Comparison of ENCODE assay signal across 19 cellular contexts in the genomic region with DNA sequence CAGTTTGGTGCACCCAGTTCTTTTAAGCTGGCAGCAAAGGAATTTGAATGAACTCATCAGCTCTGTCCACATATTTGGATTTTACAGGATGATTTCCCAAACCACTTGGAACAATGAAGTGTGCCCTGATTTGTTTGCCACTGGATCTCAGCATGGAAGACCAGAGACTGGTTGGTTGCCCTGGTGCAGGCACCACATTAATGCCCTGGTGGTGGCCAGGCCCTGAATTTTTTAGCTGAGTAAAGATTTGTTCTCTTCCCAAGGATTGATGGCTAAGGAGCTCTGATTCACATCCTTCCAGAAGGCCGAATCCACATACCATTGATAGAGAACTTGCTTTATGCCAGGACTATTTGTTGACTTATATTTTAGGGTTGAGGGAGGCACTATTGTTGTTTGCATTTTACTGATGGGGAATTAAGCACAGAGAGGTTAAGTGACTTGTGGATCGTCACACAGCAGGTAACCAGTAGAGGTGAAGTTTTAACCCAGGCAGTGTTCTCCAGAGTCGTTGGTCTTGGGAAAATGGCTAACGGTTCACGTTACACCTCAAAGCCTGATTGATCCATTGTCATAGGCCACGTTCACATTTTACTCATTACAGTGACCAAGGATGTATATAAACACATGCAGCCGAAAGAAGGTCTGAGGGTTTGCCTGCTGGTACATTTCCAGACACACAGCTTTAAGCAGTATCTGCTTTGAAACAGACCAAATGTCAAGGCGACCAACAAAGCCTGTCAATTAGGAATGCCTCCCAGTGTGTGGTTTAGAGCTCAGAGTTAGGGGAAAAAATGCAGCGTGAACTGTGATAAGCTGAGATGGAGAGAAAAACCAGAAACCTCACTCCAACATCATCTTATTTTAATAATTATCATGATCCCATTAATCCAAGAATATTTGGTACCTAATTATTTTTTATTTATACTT. TPM values are rescaled to one million over a fixed set of nuclear protein-coding genes. Genes with fewer than 3 reads are reported as not detected.
A peak's percentile ranks its signal among the peaks of the same experiment; 100 is the strongest.
DNase-seq lines count a peak whose midpoint lies in the region; ATAC-seq, FAIRE-seq and TF ChIP-seq lines count a peak whose summit lies in the region.
"Had no signal": no experiment of that assay in that cellular context is flagged by ENCODE, and none has a peak within 500 bp of the region (broad histone marks: within the 10 kb centered on the region; RNA-seq: fewer than 3 reads in every experiment).

No MANE protein-coding gene starts in this region.

- intact Hi-C loops in HepG2 (cut with micrococcal nuclease; ENCODE audit: unreplicated experiment) (no loop called here), right lobe of liver (cut with DNase I) (no loop called here), K562 (cut with micrococcal nuclease) (no loop called here)

- CTCF ChIA-PET in HepG2 (lab: Yijun Ruan, JAX; ENCODE audit: low intra/inter-chr PET ratio, low total read pairs) (no interaction called here), K562 (lab: Yijun Ruan, JAX; ENCODE audit: low intra/inter-chr PET ratio) (no interaction called here), SK-N-SH (lab: Yijun Ruan, JAX) (no interaction called here)

- BruUV-seq in HepG2 (replicated peaks; lab: Mats Ljungman, UMichigan) (no TSS peak), K562 (replicated peaks; lab: Mats Ljungman, UMichigan) (no TSS peak)

- H3K4me2 ChIP-seq in HepG2 (ENCODE audit: low read depth, low read length) (no peak overlapping the region), K562 (ENCODE audit: insufficient read depth, low read length) (no peak overlapping the region), SK-N-SH (no peak overlapping the region)

- TF ChIP-seq RAD21 in HepG2 (CRISPR knock-in tag; IDR thresholded peaks at IDR 0.05): no peak
- no peak for TF ChIP-seq RAD21 in K562 (CRISPR knock-in tag; conservative IDR thresholded peaks at IDR 0.05 in 1 of 2, IDR thresholded peaks at IDR 0.05 in 1 of 2)
- TF ChIP-seq RAD21 in SK-N-SH (IDR thresholded peaks at IDR 0.05; ENCODE audit: low read length): no peak

- no peaks in the 10 kb centered on the region for H3F3A ChIP-seq in SK-N-SH (replicated peaks; ENCODE audit: insufficient read depth)

- no peaks in the 10 kb centered on the region for H4K20me1 ChIP-seq in HepG2 (ENCODE audit: insufficient read depth, low read length)
- H4K20me1 ChIP-seq in K562 (replicated peaks; ENCODE audit: control insufficient read depth, insufficient read depth, low read length): peaks cover 9% of the 10 kb centered on the region; the same call in 1 of the 2 replicates
- H4K20me1 ChIP-seq in SK-N-SH (ENCODE audit: insufficient read depth): no peaks in the 10 kb centered on the region

- no peak for TF ChIP-seq CTCF in HepG2 (CRISPR knock-in tag; IDR thresholded peaks at IDR 0.05)
- TF ChIP-seq CTCF in right lobe of liver (IDR thresholded peaks at IDR 0.05): no peak
- TF ChIP-seq CTCF in K562 (IDR thresholded peaks at IDR 0.05 in 2 of 3, conservative IDR thresholded peaks at IDR 0.05 in 1 of 3; ENCODE audit: insufficient read depth in 2 of 3, low read depth in 1 of 3, low read length in 3 of 3): no peak
- no peak for TF ChIP-seq CTCF in SK-N-SH (IDR thresholded peaks at IDR 0.05)

- H3K27me3 ChIP-seq in HepG2 (ENCODE audit: control insufficient read depth in 1 of 2, insufficient read depth in 2 of 2, low read length in 2 of 2) (no peaks in the 10 kb centered on the region), right lobe of liver (no peaks in the 10 kb centered on the region), K562 (ENCODE audit: control insufficient read depth in 2 of 2, insufficient read depth in 2 of 2, low read length in 2 of 2) (peaks cover under 1 to 2% of the 10 kb centered on the region in 2 experiments; a peak in 4 of 5 replicates), SK-N-SH (ENCODE audit: insufficient read depth) (no peaks in the 10 kb centered on the region)

- H3K4me1 ChIP-seq in HepG2 (ENCODE audit: insufficient read depth, low read length) (no peaks in the 10 kb centered on the region), right lobe of liver (no peaks in the 10 kb centered on the region), K562 (replicated peaks in 1 of 2; ENCODE audit: control insufficient read depth in 2 of 2, insufficient read depth in 2 of 2, low read length in 2 of 2) (no peaks in the 10 kb centered on the region), SK-N-SH (ENCODE audit: control insufficient read depth in 1 of 2, insufficient read depth in 2 of 2, low read depth in 1 of 2, low read length in 1 of 2) (no peaks in the 10 kb centered on the region)

- TF ChIP-seq POLR2A in HepG2 (IDR thresholded peaks at IDR 0.05; ENCODE audit: insufficient read depth in 1 of 2, low read depth in 2 of 2, low read length in 2 of 2) (no peak), right lobe of liver (IDR thresholded peaks at IDR 0.05) (no peak), K562 (conservative IDR thresholded peaks at IDR 0.05) (no peak)

- ATAC-seq in HepG2 (no peak), right lobe of liver (no peak), K562 (no peak), GM21723 (IDR thresholded peaks at IDR 0.05; ENCODE audit: unreplicated experiment) (no peak)

- H3K27ac ChIP-seq in HepG2 (ENCODE audit: extremely low read length, insufficient read depth, low read length) (no peak overlapping the region), right lobe of liver (no peak overlapping the region), K562 (ENCODE audit: extremely low read depth, low read depth, low read length) (no peak overlapping the region), SK-N-SH (ENCODE audit: low read depth in 2 of 2, low read length in 1 of 2) (no peak overlapping the region)

- in situ Hi-C loops in HepG2 (cut with HindIII; ENCODE audit: extremely low pct_ligation_motif_present, low pct_unique_long_range_greater_than_20kb) (no loop called here), K562 (cut with MboI) (no loop called here)

- no peak overlapping the region for H3K4me3 ChIP-seq in HepG2 (replicated peaks in 1 of 3; ENCODE audit: insufficient read depth in 1 of 3, low read depth in 2 of 3, low read length in 3 of 3)
- H3K4me3 ChIP-seq in right lobe of liver: no peak overlapping the region
- H3K4me3 ChIP-seq in K562: no peak overlapping the region
- no peak overlapping the region for H3K4me3 ChIP-seq in SK-N-SH (ENCODE audit: low read depth in 2 of 2, low read length in 1 of 2)

- H3K9me1 ChIP-seq in K562 (ENCODE audit: control insufficient read depth, insufficient read depth, low read length): no peaks in the 10 kb centered on the region

- H3K9me2 ChIP-seq in SK-N-SH: no peaks in the 10 kb centered on the region

- POLR2A ChIA-PET in HepG2 (lab: Yijun Ruan, JAX): no interaction called here
- POLR2A ChIA-PET in K562 (lab: Yijun Ruan, JAX): interaction anchor here (0.7 to 2.1 kb wide), 4 partner anchors 8 to 814 kb away, joined by 3 to 7 read pairs (median 3); no protein-coding TSS in a partner anchor
- POLR2A ChIA-PET in SK-N-SH (lab: Yijun Ruan, JAX): no interaction called here

- H3K36me3 ChIP-seq in HepG2 (replicated peaks in 1 of 2; ENCODE audit: control insufficient read depth in 1 of 2, insufficient read depth in 2 of 2, low read length in 2 of 2): no peaks in the 10 kb centered on the region
- no peaks in the 10 kb centered on the region for H3K36me3 ChIP-seq in right lobe of liver
- H3K36me3 ChIP-seq in K562 (ENCODE audit: control insufficient read depth, insufficient read depth, low read length): no peaks in the 10 kb centered on the region
- no peaks in the 10 kb centered on the region for H3K36me3 ChIP-seq in SK-N-SH (replicated peaks in 1 of 2; ENCODE audit: control insufficient read depth in 1 of 2, insufficient read depth in 2 of 2, low read length in 1 of 2)

- H2AFZ ChIP-seq in HepG2 (ENCODE audit: low read length) (no peak overlapping the region), K562 (ENCODE audit: low read depth, low read length) (no peak overlapping the region), SK-N-SH (ENCODE audit: low read depth) (no peak overlapping the region)

- H3K9ac ChIP-seq in HepG2 (ENCODE audit: insufficient read depth, low read depth, low read length): no peak overlapping the region
- H3K9ac ChIP-seq in K562 (ENCODE audit: insufficient read depth in 1 of 2, low read depth in 2 of 2, low read length in 2 of 2): no peak overlapping the region
- no peak overlapping the region for H3K9ac ChIP-seq in SK-N-SH

- FAIRE-seq in HepG2 (lab: Jason Lieb, UNC): no peak
- no peak for FAIRE-seq in K562 (lab: Jason Lieb, UNC)

- 11% methylated on average over 9 of the region's 9 CpGs for WGBS in HepG2 (ENCODE audit: low lambda C conversion rate)
- 64% methylated on average over 9 of the region's 9 CpGs for WGBS in right lobe of liver (ENCODE audit: insufficient coverage, low coverage, low lambda C conversion rate, missing lambda C conversion rate)
- WGBS in K562 (ENCODE audit: insufficient coverage, low coverage, missing lambda C conversion rate): 13% methylated on average over 9 of the region's 9 CpGs
- 34% methylated on average over 9 of the region's 9 CpGs for WGBS in SK-N-SH (ENCODE audit: low lambda C conversion rate)

- H3K79me2 ChIP-seq in HepG2 (ENCODE audit: insufficient read depth, low read length) (no peaks in the 10 kb centered on the region), K562 (ENCODE audit: control insufficient read depth, insufficient read depth, low read length) (no peaks in the 10 kb centered on the region), SK-N-SH (ENCODE audit: insufficient read depth) (no peaks in the 10 kb centered on the region)

- DNase-seq in HepG2 (ENCODE audit: low spot score): no peak
- DNase-seq in right lobe of liver: no peak
- DNase-seq in K562 (ENCODE audit: extremely low read depth in 1 of 4, low spot score in 3 of 4): no peak
- peak; percentile 25 for DNase-seq in medulla oblongata (ENCODE audit: extremely low spot score)
- DNase-seq in NCI-H2029 (lab: John Stamatoyannopoulos, UW): no peak
- no peak for DNase-seq in SK-N-SH
- DNase-seq in OCI-M1 (lab: John Stamatoyannopoulos, UW): no peak
- DNase-seq: 8988T, EL, H7, HFFc6, KBM-7, NCI-H1105 treated with DMSO at 0.1 percent for 48 hours, NCI-H2081, NCI-H2171 treated with DMSO at 0.1 percent for 48 hours, NCI-H526, Right ventricle myocardium superior had no signal

- no peaks in the 10 kb centered on the region; the same call in 1 of the 2 replicates for H3K9me3 ChIP-seq in HepG2 (ENCODE audit: low read length)
- H3K9me3 ChIP-seq in right lobe of liver: no peaks in the 10 kb centered on the region
- no peaks in the 10 kb centered on the region for H3K9me3 ChIP-seq in K562 (replicated peaks; ENCODE audit: control insufficient read depth, insufficient read depth, low read depth, low read length)
- no peaks in the 10 kb centered on the region for H3K9me3 ChIP-seq in SK-N-SH

- TF ChIP-seq EP300 in HepG2 (IDR thresholded peaks at IDR 0.05; ENCODE audit: low read depth in 2 of 2, low read length in 2 of 2) (no peak), HepG2 (CRISPR knock-in tag; IDR thresholded peaks at IDR 0.05; ENCODE audit: borderline replicate concordance) (no peak), K562 (IDR thresholded peaks at IDR 0.05; ENCODE audit: low read length) (no peak), SK-N-SH (IDR thresholded peaks at IDR 0.05; ENCODE audit: borderline replicate concordance in 1 of 2, low read depth in 1 of 2, low read length in 1 of 2) (no peak)

RNA-seq across cellular contexts. Expression of a gene that starts 50.7 kb away (rescaled TPM):
- total RNA-seq in HepG2 (2016; rRNA removed; fragmentation: Illumina TruSeq; extraction: Trizol) (10.4 and 10.6 TPM in 2 replicates), right lobe of liver (1 to 10 TPM; 1.5 to 7.2 (median 2.7) TPM), K562 (2014; rRNA removed) (5.4 and 7.7 TPM in 2 replicates), K562 (2014; rRNA removed; fragmentation: Illumina TruSeq; extraction: Trizol) (4.2 and 5.1 TPM in 2 replicates), K562 (2015; rRNA removed; fragmentation: Illumina TruSeq; extraction: Trizol) (5.4 and 5.5 TPM in 2 replicates), K562 (2021) (20.9 and 21.6 TPM in 2 replicates)
- 9.3 and 10.1 TPM in 2 replicates for total RNA-seq in HepG2 (2016; cell fraction: cytosol; rRNA removed; fragmentation: Illumina TruSeq; extraction: Trizol; ENCODE audit: low read depth)
- total RNA-seq in HepG2 (2016; cell fraction: insoluble cytoplasmic fraction; rRNA removed; fragmentation: Illumina TruSeq; extraction: Trizol): 7.0 and 10.4 TPM in 2 replicates
- 20.0 and 21.9 TPM in 2 replicates for total RNA-seq in HepG2 (2016; cell fraction: membrane; rRNA removed; fragmentation: Illumina TruSeq; extraction: Trizol)
- 9.8 and 10.4 TPM in 2 replicates for total RNA-seq in HepG2 (2016; cell fraction: nucleus; rRNA removed; fragmentation: Illumina TruSeq; extraction: Trizol)
- polyA plus RNA-seq in HepG2 (2011; rRNA removed) (12.9 and 13.5 TPM in 2 replicates), K562 (2011; rRNA removed) (2.1 and 4.6 TPM in 2 replicates), K562 (2014; fragmentation: Illumina TruSeq; extraction: Trizol) (15.1 and 15.8 TPM in 2 replicates), K562 (2014; fragmentation: Nextera tagmentation; extraction: Ambion mirVana) (1 to 10 TPM; 3.5 to 6.4 TPM), K562 (2014; rRNA removed) (9.5 and 11.6 TPM in 2 replicates), SK-N-SH (2012; rRNA removed) (6.8 and 7.7 TPM in 2 replicates)
- polyA plus RNA-seq in HepG2 (2011; cell fraction: cytosol; rRNA removed): 9.7 and 10.7 TPM in 2 replicates
- 27.9 and 29.3 TPM in 2 replicates for polyA plus RNA-seq in HepG2 (2011; cell fraction: nucleus; rRNA removed)
- 18.2 and 19.5 TPM in 2 replicates for polyA plus RNA-seq in HepG2 (2012)
- 22.4 and 22.5 TPM in 2 replicates for polyA plus RNA-seq in HepG2 (2016; cell fraction: cytosol; fragmentation: Illumina TruSeq; extraction: Trizol; ENCODE audit: low read depth)
- 15.4 and 17.5 TPM in 2 replicates for polyA plus RNA-seq in HepG2 (2016; cell fraction: insoluble cytoplasmic fraction; fragmentation: Illumina TruSeq; extraction: Trizol; ENCODE audit: low read depth)
- 30.9 and 31.3 TPM in 2 replicates for polyA plus RNA-seq in HepG2 (2016; cell fraction: membrane; fragmentation: Illumina TruSeq; extraction: Trizol; ENCODE audit: low read depth)
- polyA plus RNA-seq in HepG2 (2016; cell fraction: nucleus; fragmentation: Illumina TruSeq; extraction: Trizol; ENCODE audit: insufficient read depth, low read depth): 30.3 and 31.2 TPM in 2 replicates
- 12.3 TPM in 1 of 2 replicates, not detected in the other for polyA minus RNA-seq in HepG2 (2011; rRNA and poly(A)+ RNA removed; ENCODE audit: low replicate concordance)
- polyA minus RNA-seq in HepG2 (2011; cell fraction: cytosol; rRNA and poly(A)+ RNA removed): 8.1 and 9.6 TPM in 2 replicates
- polyA minus RNA-seq in HepG2 (2011; cell fraction: nucleus; rRNA and poly(A)+ RNA removed): 14.3 and 14.5 TPM in 2 replicates
- 7.9 and 9.6 TPM in 2 replicates for total RNA-seq in K562 (2011; cell fraction: chromatin; rRNA removed; ENCODE audit: low replicate concordance)
- 4.5 and 7.5 TPM in 2 replicates for total RNA-seq in K562 (2011; cell fraction: nucleolus; rRNA removed)
- 11.1 and 15.3 TPM in 2 replicates for total RNA-seq in K562 (2011; cell fraction: nucleoplasm; rRNA removed)
- polyA plus RNA-seq in K562 (2011; cell fraction: cytosol; rRNA removed): 2.4 and 4.5 TPM in 2 replicates
- 8.0 and 13.3 TPM in 2 replicates for polyA plus RNA-seq in K562 (2011; cell fraction: nucleus; rRNA removed)
- polyA plus RNA-seq in K562 (2012): 11.9 and 13.9 TPM in 2 replicates
- polyA minus RNA-seq in K562 (2011; rRNA and poly(A)+ RNA removed): 1.9 and 3.4 TPM in 2 replicates
- polyA minus RNA-seq in K562 (2011; cell fraction: cytosol; rRNA and poly(A)+ RNA removed): 2.6 and 7.2 TPM in 2 replicates
- polyA minus RNA-seq in K562 (2011; cell fraction: nucleus; rRNA and poly(A)+ RNA removed): 3.1 and 6.9 TPM in 2 replicates
- 5.9 and 6.6 TPM in 2 replicates for polyA plus RNA-seq in SK-N-SH (2012; cell fraction: cytosol; rRNA removed)
- polyA plus RNA-seq in SK-N-SH (2012; cell fraction: nucleus; rRNA removed): 16.0 and 17.3 TPM in 2 replicates
- polyA plus RNA-seq: CD14-positive monocyte had no signal
